ENCODE assay signal across 2 cellular contexts in genomic region chr7:25633420-25633819, GRCh38.
A peak's percentile ranks its signal among the peaks of the same experiment; 100 is the strongest.
TF ChIP-seq lines count a peak whose summit lies in the region.

No MANE protein-coding gene starts in this region.

TF ChIP-seq in SK-N-SH treated with all-trans-retinoic acid at 6 μM for 48 hours, 23 proteins besides CTCF, POLR2A, EP300 and RAD21 (continued from another document):
- TF ChIP-seq PATZ1 (CRISPR knock-in tag; IDR thresholded peaks at IDR 0.05; ENCODE audit: borderline replicate concordance), result no peak
- peak; percentile 68 for TF ChIP-seq SNAI2 (CRISPR knock-in tag; IDR thresholded peaks at IDR 0.05)
- no peak for TF ChIP-seq ZFP3 (CRISPR knock-in tag; IDR thresholded peaks at IDR 0.05)
- 0 out of 2 replicates have a peak, but pooled peaks have one; percentile 18 for TF ChIP-seq CREB5 (CRISPR knock-in tag; IDR thresholded peaks at IDR 0.05; ENCODE audit: low read depth)
- TF ChIP-seq ISL1 (CRISPR knock-in tag; IDR thresholded peaks at IDR 0.05), result peak; percentile 83
- no peak for TF ChIP-seq ZC3H10 (CRISPR knock-in tag; IDR thresholded peaks at IDR 0.05)
- peak; percentile 42; the same call in 1 of the 2 replicates for TF ChIP-seq TCF4 (CRISPR knock-in tag; IDR thresholded peaks at IDR 0.05; ENCODE audit: borderline replicate concordance)
- no peak for TF ChIP-seq TOX (CRISPR knock-in tag; IDR thresholded peaks at IDR 0.05; ENCODE audit: borderline replicate concordance)
- no peak for TF ChIP-seq ZNF565 (CRISPR knock-in tag; conservative IDR thresholded peaks at IDR 0.05; ENCODE audit: low read depth)
- TF ChIP-seq BACH2 (CRISPR knock-in tag; IDR thresholded peaks at IDR 0.05; ENCODE audit: borderline replicate concordance), result no peak
- no peak for TF ChIP-seq ZFP30 (CRISPR knock-in tag; IDR thresholded peaks at IDR 0.05)

TF ChIP-seq in SK-N-SH, 30 proteins besides CTCF, POLR2A, EP300 and RAD21 (continued from another document):
- TF ChIP-seq, protein P1, sequence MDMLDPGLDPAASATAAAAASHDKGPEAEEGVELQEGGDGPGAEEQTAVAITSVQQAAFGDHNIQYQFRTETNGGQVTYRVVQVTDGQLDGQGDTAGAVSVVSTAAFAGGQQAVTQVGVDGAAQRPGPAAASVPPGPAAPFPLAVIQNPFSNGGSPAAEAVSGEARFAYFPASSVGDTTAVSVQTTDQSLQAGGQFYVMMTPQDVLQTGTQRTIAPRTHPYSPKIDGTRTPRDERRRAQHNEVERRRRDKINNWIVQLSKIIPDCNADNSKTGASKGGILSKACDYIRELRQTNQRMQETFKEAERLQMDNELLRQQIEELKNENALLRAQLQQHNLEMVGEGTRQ (IDR thresholded peaks at IDR 0.05; ENCODE audit: borderline replicate concordance, low read depth, low read length), result no peak
- TF ChIP-seq EZH2phosphoT487 (IDR thresholded peaks at IDR 0.05; ENCODE audit: borderline replicate concordance, low read depth), result no peak
